22 cellular contexts compared by ENCODE assay signal in genomic region chr9:8804618-8805017, GRCh38.
DNase-seq lines count a peak whose midpoint lies in the region; ATAC-seq, FAIRE-seq and TF ChIP-seq lines count a peak whose summit lies in the region.
"Had no signal": no experiment of that assay in that cellular context is flagged by ENCODE, and none has a peak within 500 bp of the region (broad histone marks: within the 10 kb centered on the region; RNA-seq: fewer than 3 reads in every experiment).

No MANE protein-coding gene starts in this region.

- H3K9me3 Mint-ChIP-seq in WTC11, result no peaks in the 10 kb centered on the region
- H3K9me3 Mint-ChIP-seq: CD8-positive, alpha-beta memory T cell had no signal

- peaks cover 20% of the 10 kb centered on the region for H3K4me1 ChIP-seq in mucosa of descending colon (ENCODE audit: low read depth)
- H3K4me1 ChIP-seq: BE2C had no signal

- TF ChIP-seq CTCF in WTC11 (IDR thresholded peaks at IDR 0.05), result no peak
- TF ChIP-seq CTCF in mucosa of descending colon (IDR thresholded peaks at IDR 0.05), result no peak

- POLR2A ChIA-PET in WTC11 (lab: Charles Lee), result no interaction called here

- H3K9me3 ChIP-seq in mucosa of descending colon, result no peaks in the 10 kb centered on the region
- H3K9me3 ChIP-seq: BE2C had no signal

- ATAC-seq in WTC11, result no peak
- peak; percentile 92 for ATAC-seq in mucosa of descending colon
- ATAC-seq in HG03439 (IDR thresholded peaks at IDR 0.05; ENCODE audit: unreplicated experiment), result no peak
- no peak for ATAC-seq in GM21825 (IDR thresholded peaks at IDR 0.05; ENCODE audit: unreplicated experiment)

- no peaks in the 10 kb centered on the region for H3K36me3 ChIP-seq in mucosa of descending colon (ENCODE audit: low read depth)
- H3K36me3 ChIP-seq: BE2C had no signal

- peak overlapping the region; percentile 66; the same call in 1 of the 2 replicates for H3K27ac Mint-ChIP-seq in WTC11
- H3K27ac Mint-ChIP-seq: CD4-positive, CD25-positive, alpha-beta regulatory T cell; CD8-positive, alpha-beta memory T cell; IgD-negative memory B cell had no signal

- no peak for DNase-seq in WTC11 (ENCODE audit: low spot score)
- DNase-seq in mucosa of descending colon, result peak in 1 of 3 donors; percentile 31
- no peak for DNase-seq in DMS79 (lab: John Stamatoyannopoulos, UW)
- DNase-seq: ACHN; BE2C; C1 segment of cervical spinal cord; CD4-positive, CD25-positive, alpha-beta regulatory T cell; CD8-positive, alpha-beta memory T cell; COR-L47; DMS153; DMS79 treated with DMSO at 0.1 percent for 48 hours; GF-D8; GM23248; HCEC 1CT; KBM-7 had no signal

- peaks cover 20% of the 10 kb centered on the region for H3K4me1 Mint-ChIP-seq in WTC11
- H3K4me1 Mint-ChIP-seq: CD4-positive, CD25-positive, alpha-beta regulatory T cell; CD8-positive, alpha-beta memory T cell; IgD-negative memory B cell had no signal

- peak; percentile 43 for FAIRE-seq in islet of Langerhans (lab: Jason Lieb, UNC)
- FAIRE-seq: A204.1, H54, HTR-8/SVneo had no signal

- CTCF ChIA-PET in WTC11 (lab: Charles Lee), result no interaction called here

- H3K4me3 Mint-ChIP-seq in WTC11, result no peak overlapping the region
- H3K4me3 Mint-ChIP-seq: CD8-positive, alpha-beta memory T cell; IgD-negative memory B cell had no signal

- no peaks in the 10 kb centered on the region for H3K27me3 Mint-ChIP-seq in WTC11 (ENCODE audit: low read depth)
- H3K27me3 Mint-ChIP-seq: CD4-positive, CD25-positive, alpha-beta regulatory T cell; CD8-positive, alpha-beta memory T cell; IgD-negative memory B cell had no signal

- H3K4me3 ChIP-seq in mucosa of descending colon, result no peak overlapping the region
- H3K4me3 ChIP-seq: GM23248 had no signal

- intact Hi-C loops in mucosa of descending colon (cut with DNase I, micrococcal nuclease), result no loop called here

- no peaks in the 10 kb centered on the region for H3K36me3 Mint-ChIP-seq in WTC11
- H3K36me3 Mint-ChIP-seq: CD4-positive, CD25-positive, alpha-beta regulatory T cell; CD8-positive, alpha-beta memory T cell; IgD-negative memory B cell had no signal

TF ChIP-seq in WTC11, 78 proteins besides CTCF, POLR2A, EP300 and RAD21:
- TF ChIP-seq CDX4 (CRISPR knock-in tag; IDR thresholded peaks at IDR 0.05; ENCODE audit: borderline replicate concordance) (no peak), EMX1 (CRISPR knock-in tag; IDR thresholded peaks at IDR 0.05) (no peak), GABPB1 (CRISPR knock-in tag; IDR thresholded peaks at IDR 0.05) (no peak), PREB (CRISPR knock-in tag; IDR thresholded peaks at IDR 0.05; ENCODE audit: borderline replicate concordance) (no peak), ZNF317 (CRISPR knock-in tag; IDR thresholded peaks at IDR 0.05; ENCODE audit: borderline replicate concordance, low read depth) (no peak), MYBL2 (CRISPR knock-in tag; IDR thresholded peaks at IDR 0.05) (no peak), CREM (CRISPR knock-in tag; IDR thresholded peaks at IDR 0.05) (no peak), GRHL2 (CRISPR knock-in tag; IDR thresholded peaks at IDR 0.05; ENCODE audit: insufficient replicate concordance, severe bottlenecking) (no peak), NFE2L1 (CRISPR knock-in tag; IDR thresholded peaks at IDR 0.05) (no peak)
